ENCODE assay signal across 7 cellular contexts in genomic region chr16:29962344-29962994, GRCh38. TPM values are rescaled to one million over a fixed set of nuclear protein-coding genes. Genes with fewer than 3 reads are reported as not detected.
DNase-seq lines count a peak whose midpoint lies in the region; ATAC-seq and TF ChIP-seq lines count a peak whose summit lies in the region.

No MANE protein-coding gene starts in this region.

- H3K27me3 ChIP-seq in OCI-LY1 (ENCODE audit: insufficient read depth, low read length) (no peaks in the 10 kb centered on the region), mononuclear cell (ENCODE audit: insufficient read depth, low read length) (no peaks in the 10 kb centered on the region), aorta (ENCODE audit: control insufficient read depth in 1 of 2, insufficient read depth in 2 of 2, low read length in 1 of 2) (no peaks in the 10 kb centered on the region)
- no peaks in the 10 kb centered on the region for H3K27me3 ChIP-seq in effector memory CD4-positive, alpha-beta T cell (replicated peaks; ENCODE audit: control insufficient read depth, insufficient read depth, low read length, poor library complexity, severe bottlenecking)

- H3K27ac ChIP-seq in OCI-LY1 (ENCODE audit: low read depth, low read length, poor library complexity, severe bottlenecking): peak overlapping the region; percentile 11
- H3K27ac ChIP-seq in effector memory CD4-positive, alpha-beta T cell (ENCODE audit: insufficient read depth, low read length, poor library complexity, severe bottlenecking): peak overlapping the region; percentile 87
- peak overlapping the region in 1 of 2 donors; percentile 39 for H3K27ac ChIP-seq in aorta (ENCODE audit: low read depth in 1 of 2, low read length in 2 of 2)

- H2AFZ ChIP-seq in OCI-LY1 (ENCODE audit: low read length): no peak overlapping the region

- intact Hi-C loops in aorta (cut with DNase I): loop anchor here (5.0 to 10.0 kb wide), 3 partner anchors 35 to 98 kb away; partner anchors contain the start of genes CDIPT (in 1 of the 2), HIRIP3 (in 1 of the 2), INO80E (in 1 of the 2) and KCTD13 (in 1 of the 2)

- H3K9me3 ChIP-seq in OCI-LY1 (ENCODE audit: low read length) (no peaks in the 10 kb centered on the region), mononuclear cell (ENCODE audit: low read depth, low read length) (no peaks in the 10 kb centered on the region), aorta (ENCODE audit: control insufficient read depth, low read length) (no peaks in the 10 kb centered on the region)
- H3K9me3 ChIP-seq in effector memory CD4-positive, alpha-beta T cell (ENCODE audit: control insufficient read depth, low read length): no peaks in the 10 kb centered on the region

- H3K4me2 ChIP-seq in OCI-LY1 (ENCODE audit: low read length): peak overlapping the region; percentile 89

- DNase-seq in effector memory CD4-positive, alpha-beta T cell: no peak
- no peak for DNase-seq in aorta
- no peak for DNase-seq in OCI-M2 (lab: John Stamatoyannopoulos, UW; ENCODE audit: unreplicated experiment)
- DNase-seq in stimulated activated CD4-positive, alpha-beta T cell treated with anti-CD3 and anti-CD28 coated beads, Interleukin-2, amount 100 ng/mL, for 24 hours: no peak

- H3K9ac ChIP-seq in OCI-LY1 (ENCODE audit: low read length): peak overlapping the region; percentile 77

- H3K4me3 ChIP-seq in OCI-LY1 (ENCODE audit: low read depth, low read length, poor library complexity, severe bottlenecking): peak overlapping the region; percentile 67
- H3K4me3 ChIP-seq in effector memory CD4-positive, alpha-beta T cell (ENCODE audit: insufficient read depth, low read depth, low read length, poor library complexity, severe bottlenecking): peak overlapping the region; percentile 70
- peak overlapping the region; percentile 71 for H3K4me3 ChIP-seq in mononuclear cell (ENCODE audit: low read length)
- H3K4me3 ChIP-seq in aorta (ENCODE audit: low read length in 2 of 2): peak overlapping the region; percentile 29 to 72

- H3K36me3 ChIP-seq in OCI-LY1 (ENCODE audit: insufficient read depth, low read length) (no peaks in the 10 kb centered on the region), aorta (ENCODE audit: control insufficient read depth in 1 of 2, insufficient read depth in 2 of 2, low read length in 1 of 2) (no peaks in the 10 kb centered on the region)
- H3K36me3 ChIP-seq in effector memory CD4-positive, alpha-beta T cell (ENCODE audit: control insufficient read depth, insufficient read depth, low read length): no peaks in the 10 kb centered on the region

- WGBS in aorta, 2 donors: 1% methylated on average over 18 of the region's 18 CpGs

- H3K9me2 ChIP-seq in OCI-LY1 (ENCODE audit: low read depth, low read length): no peaks in the 10 kb centered on the region

- H3K4me1 ChIP-seq in OCI-LY1 (ENCODE audit: insufficient read depth, low read length, severe bottlenecking): peaks cover 15% of the 10 kb centered on the region
- H3K4me1 ChIP-seq in effector memory CD4-positive, alpha-beta T cell (ENCODE audit: control insufficient read depth, insufficient read depth, low read length, poor library complexity, severe bottlenecking): peaks cover 11% of the 10 kb centered on the region
- H3K4me1 ChIP-seq in mononuclear cell (ENCODE audit: insufficient read depth, low read length): peaks cover 19% of the 10 kb centered on the region
- no peaks in the 10 kb centered on the region for H3K4me1 ChIP-seq in aorta (ENCODE audit: control insufficient read depth in 1 of 2, insufficient read depth in 2 of 2, low read length in 2 of 2)

- TF ChIP-seq CTCF in OCI-LY1 (IDR thresholded peaks at IDR 0.05; ENCODE audit: low read length): no peak

- H3K79me2 ChIP-seq in OCI-LY1 (ENCODE audit: insufficient read depth, low read length): no peaks in the 10 kb centered on the region

- H3F3A ChIP-seq in OCI-LY1 (ENCODE audit: insufficient read depth, low read length): no peaks in the 10 kb centered on the region

- H4K20me1 ChIP-seq in OCI-LY1 (ENCODE audit: insufficient read depth, low read length): no peaks in the 10 kb centered on the region

- ATAC-seq in GM21576 (IDR thresholded peaks at IDR 0.05; ENCODE audit: unreplicated experiment): peak; percentile 7
- ATAC-seq in aorta (ENCODE audit: low FRiP score): peak; percentile 61

RNA-seq across cellular contexts. Expression of gene TMEM219, which starts 0.6 kb away (rescaled TPM):
- total RNA-seq in mononuclear cell: 61.1 TPM
- 100 to 1,000 TPM in 1 of 2 donors, 10 to 100 TPM in 1; 88.0 to 115 TPM for total RNA-seq in aorta
- polyA plus RNA-seq in aorta: 100 to 1,000 TPM; 189 to 244 TPM

RNA-seq across cellular contexts. Expression of gene TAOK2, which starts 11.2 kb away (rescaled TPM):
- total RNA-seq in mononuclear cell: 10.5 TPM
- total RNA-seq in aorta: 10 to 100 TPM; 37.5 to 57.7 TPM
- polyA plus RNA-seq in aorta: 10 to 100 TPM in 1 of 2 donors, 1 to 10 TPM in 1; 7.6 to 24.2 TPM

RNA-seq across cellular contexts. Expression of gene HIRIP3, which starts 32.9 kb away (rescaled TPM):
- total RNA-seq in mononuclear cell (3.9 TPM), aorta (1 to 10 TPM; 7.9 to 8.8 TPM)
- 10 to 100 TPM; 13.3 to 23.6 TPM for polyA plus RNA-seq in aorta

RNA-seq across cellular contexts. Expression of gene INO80E, which starts 33.6 kb away (rescaled TPM):
- 32.0 TPM for total RNA-seq in mononuclear cell
- 10 to 100 TPM; 46.1 to 73.1 TPM for total RNA-seq in aorta
- polyA plus RNA-seq in aorta: 100 to 1,000 TPM in 1 of 2 donors, 10 to 100 TPM in 1; 51.0 to 108 TPM

RNA-seq across cellular contexts. Expression of gene KCTD13, which starts 36.4 kb away (rescaled TPM):
- total RNA-seq in mononuclear cell (21.5 TPM), aorta (10 to 100 TPM; 25.0 to 31.4 TPM)
- 10 to 100 TPM in 1 of 2 donors, 1 to 10 TPM in 1; 5.3 to 20.8 TPM for polyA plus RNA-seq in aorta
